In genomic region chr11:74749965-74750296, GRCh38 we compare ENCODE assay signal across 8 cellular contexts. TPM values are rescaled to one million over a fixed set of nuclear protein-coding genes. Genes with fewer than 3 reads are reported as not detected.
DNase-seq lines count a peak whose midpoint lies in the region; ATAC-seq, FAIRE-seq and TF ChIP-seq lines count a peak whose summit lies in the region.

No MANE protein-coding gene starts in this region.

- peaks cover 27% of the 10 kb centered on the region for H3K4me1 Mint-ChIP-seq in GM23338

- TF ChIP-seq CTCF in GM23338 (conservative IDR thresholded peaks at IDR 0.05; ENCODE audit: low read depth in 2 of 2): no peak
- no peak for TF ChIP-seq CTCF in SU-DHL-6 (IDR thresholded peaks at IDR 0.05; ENCODE audit: insufficient read depth, low read length, poor library complexity, severe bottlenecking)
- TF ChIP-seq CTCF in fibroblast of the aortic adventitia (IDR thresholded peaks at IDR 0.05; ENCODE audit: insufficient read depth, low read length): no peak
- TF ChIP-seq CTCF in GM10248 (IDR thresholded peaks at IDR 0.05; ENCODE audit: control extremely low read depth, extremely low read depth, low read depth, missing control alignments): no peak

- H3K9me2 ChIP-seq in GM23338 (ENCODE audit: insufficient read depth) (0 out of 2 replicates have a peak, but pooled peaks cover 8% of the 10 kb centered on the region), SU-DHL-6 (replicated peaks; ENCODE audit: insufficient read depth, low read length) (no peaks in the 10 kb centered on the region)

- H3K36me3 ChIP-seq in GM23338 (ENCODE audit: insufficient read depth) (no peaks in the 10 kb centered on the region), SU-DHL-6 (ENCODE audit: low read length) (no peaks in the 10 kb centered on the region)

- H3K79me2 ChIP-seq in GM23338 (replicated peaks; ENCODE audit: insufficient read depth): peaks cover 51% of the 10 kb centered on the region
- peaks cover 53% of the 10 kb centered on the region for H3K79me2 ChIP-seq in SU-DHL-6 (ENCODE audit: insufficient read depth, low read length)

- H3K4me3 ChIP-seq in GM23338 (peak overlapping the region; percentile 73), SU-DHL-6 (ENCODE audit: insufficient read depth, low read length, poor library complexity, severe bottlenecking) (peak overlapping the region; percentile 67), fibroblast of the aortic adventitia (ENCODE audit: low read depth, low read length) (peak overlapping the region; percentile 86), skeletal muscle cell (ENCODE audit: low read depth, low read length) (peak overlapping the region; percentile 64)

- H3K27me3 ChIP-seq in GM23338 (ENCODE audit: insufficient read depth): 0 out of 2 replicates have a peak, but pooled peaks cover 9% of the 10 kb centered on the region
- no peaks in the 10 kb centered on the region for H3K27me3 ChIP-seq in SU-DHL-6 (ENCODE audit: low read length)

- H2AFZ ChIP-seq in GM23338: no peak overlapping the region
- peak overlapping the region; percentile 78 for H2AFZ ChIP-seq in SU-DHL-6 (ENCODE audit: low read depth, low read length, severe bottlenecking)

- H4K20me1 ChIP-seq in GM23338 (replicated peaks; ENCODE audit: insufficient read depth): no peaks in the 10 kb centered on the region; the same call in 1 of the 2 replicates
- H4K20me1 ChIP-seq in SU-DHL-6 (ENCODE audit: low read depth, low read length): no peaks in the 10 kb centered on the region

- H3K9ac ChIP-seq in SU-DHL-6 (ENCODE audit: low read length): peak overlapping the region; percentile 64

- H3K4me2 ChIP-seq in GM23338 (peak overlapping the region; percentile 75), SU-DHL-6 (ENCODE audit: low read depth, low read length, poor library complexity, severe bottlenecking) (peak overlapping the region; percentile 60)

- no peak for FAIRE-seq in GM19239 (lab: Jason Lieb, UNC)

- DNase-seq in GM23338 (ENCODE audit: low spot score) (no peak), fibroblast of the aortic adventitia (ENCODE audit: low read depth) (no peak), skeletal muscle cell (ENCODE audit: low read depth) (no peak), GM10248 (ENCODE audit: extremely low spot score) (no peak), GM19239 (ENCODE audit: insufficient read length, low spot score) (no peak), NCI-H524 (lab: John Stamatoyannopoulos, UW) (no peak)

- peaks cover 4% of the 10 kb centered on the region for H3K27me3 Mint-ChIP-seq in GM23338 (ENCODE audit: insufficient read depth, low read depth, poor library complexity)

- H3F3A ChIP-seq in GM23338 (replicated peaks; ENCODE audit: low read depth): no peaks in the 10 kb centered on the region
- H3F3A ChIP-seq in SU-DHL-6 (ENCODE audit: insufficient read depth): peaks cover 10% of the 10 kb centered on the region; the same call in 1 of the 2 replicates

- H3K27ac ChIP-seq in GM23338 (ENCODE audit: low read depth) (no peak overlapping the region), SU-DHL-6 (ENCODE audit: low read depth, low read length) (peak overlapping the region; percentile 71; the same call in 1 of the 2 replicates)

- POLR2A ChIA-PET in GM10248 (lab: Yijun Ruan, JAX): no interaction called here

- H3K9me3 Mint-ChIP-seq in GM23338: no peaks in the 10 kb centered on the region

- H3K4me3 Mint-ChIP-seq in GM23338: peak overlapping the region; percentile 82

- no peaks in the 10 kb centered on the region for H3K9me3 ChIP-seq in SU-DHL-6 (ENCODE audit: insufficient read depth, low read length)

- CTCF ChIA-PET in GM10248 (lab: Yijun Ruan, JAX): interaction anchor here (1.2 to 5.1 kb wide), 4 partner anchors 8 to 159 kb away, joined by 3 to 28 read pairs (median 4); no protein-coding TSS in a partner anchor

- H3K4me1 ChIP-seq in GM23338 (ENCODE audit: insufficient read depth): peaks cover 13% of the 10 kb centered on the region; the same call in 1 of the 2 replicates

- ATAC-seq in GM23338: no peak
- no peak for ATAC-seq in GM21825 (IDR thresholded peaks at IDR 0.05; ENCODE audit: unreplicated experiment)

- no peaks in the 10 kb centered on the region; the same call in 2 of the 3 replicates for H3K36me3 Mint-ChIP-seq in GM23338 (ENCODE audit: low read depth)

- H3K27ac Mint-ChIP-seq in GM23338: no peak overlapping the region

TF ChIP-seq in GM23338, 12 proteins besides CTCF, POLR2A, EP300 and RAD21 (continues in another document):
- TF ChIP-seq EZH2phosphoT487 (IDR thresholded peaks at IDR 0.05; ENCODE audit: unreplicated experiment) (no peak), STAT1 (IDR thresholded peaks at IDR 0.05; ENCODE audit: unreplicated experiment) (no peak), REST (IDR thresholded peaks at IDR 0.05; ENCODE audit: unreplicated experiment) (no peak), ETS1 (IDR thresholded peaks at IDR 0.05) (no peak)

RNA-seq across cellular contexts. Expression of gene RNF169, which starts 1.3 kb away (rescaled TPM):
- 15.1 and 16.5 TPM in 2 replicates for total RNA-seq in GM23338 (2014; rRNA removed; shearing (Covaris generic))
- polyA plus RNA-seq in GM23338 (2016; fragmentation: Nextera tagmentation; extraction: Ambion mirVana): 0.78 and 0.90 TPM in 2 replicates
- total RNA-seq in fibroblast of the aortic adventitia (ENCODE audit: low replicate concordance): 20.3 and 28.5 TPM in 2 replicates

RNA-seq across cellular contexts. Expression of gene CHRDL2, which starts 18.7 kb away (rescaled TPM):
- total RNA-seq in GM23338 (2014; rRNA removed; shearing (Covaris generic)): 0.16 and 0.21 TPM in 2 replicates
- 0.38 TPM in 1 of 2 replicates, not detected in the other for polyA plus RNA-seq in GM23338 (2016; fragmentation: Nextera tagmentation; extraction: Ambion mirVana)
- not detected in 2 replicates for total RNA-seq in fibroblast of the aortic adventitia (ENCODE audit: low replicate concordance)
